1 cellular context compared by ENCODE assay signal in the genomic region with DNA sequence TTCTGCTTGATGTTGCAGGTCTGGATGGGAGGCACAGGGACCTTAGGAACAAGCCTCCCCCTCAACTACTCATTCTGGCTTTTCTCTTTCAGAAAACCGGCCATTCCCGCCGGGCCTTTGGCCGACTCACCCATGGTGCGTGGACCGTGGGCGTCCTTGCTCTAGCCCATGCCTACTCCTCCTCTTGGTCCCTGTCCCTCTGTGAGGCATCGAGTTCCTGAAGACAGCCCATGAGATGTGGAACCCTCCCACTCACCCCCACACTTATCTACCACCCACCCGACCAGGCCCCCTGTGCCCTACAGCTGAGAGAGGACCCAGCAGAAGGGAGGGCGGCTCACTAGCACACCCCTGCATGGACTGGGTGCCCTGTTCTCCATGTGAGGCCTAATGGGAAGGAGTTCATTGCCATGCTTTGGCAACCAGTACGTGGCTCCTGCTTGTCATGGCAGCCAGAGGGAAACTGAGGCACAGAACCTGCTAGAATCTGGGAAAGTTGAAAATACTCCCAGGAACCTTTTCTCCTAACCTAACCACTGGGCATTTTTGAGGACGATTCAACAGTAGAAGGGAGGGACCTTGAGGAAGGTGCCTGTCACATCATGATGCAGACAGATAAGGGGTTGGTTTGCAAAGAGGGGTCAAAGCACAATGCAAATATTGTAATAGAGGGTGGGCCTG.
TF ChIP-seq lines count a peak whose summit lies in the region.

No MANE protein-coding gene starts in this region.

TF ChIP-seq in HepG2, 621 proteins besides CTCF, POLR2A, EP300 and RAD21:
- TF ChIP-seq KAT7 (CRISPR knock-in tag; IDR thresholded peaks at IDR 0.05; ENCODE audit: borderline replicate concordance) (no peak), ZNF629 (CRISPR knock-in tag; conservative IDR thresholded peaks at IDR 0.05) (no peak)
